8 cellular contexts compared by ENCODE assay signal in the genomic region with DNA sequence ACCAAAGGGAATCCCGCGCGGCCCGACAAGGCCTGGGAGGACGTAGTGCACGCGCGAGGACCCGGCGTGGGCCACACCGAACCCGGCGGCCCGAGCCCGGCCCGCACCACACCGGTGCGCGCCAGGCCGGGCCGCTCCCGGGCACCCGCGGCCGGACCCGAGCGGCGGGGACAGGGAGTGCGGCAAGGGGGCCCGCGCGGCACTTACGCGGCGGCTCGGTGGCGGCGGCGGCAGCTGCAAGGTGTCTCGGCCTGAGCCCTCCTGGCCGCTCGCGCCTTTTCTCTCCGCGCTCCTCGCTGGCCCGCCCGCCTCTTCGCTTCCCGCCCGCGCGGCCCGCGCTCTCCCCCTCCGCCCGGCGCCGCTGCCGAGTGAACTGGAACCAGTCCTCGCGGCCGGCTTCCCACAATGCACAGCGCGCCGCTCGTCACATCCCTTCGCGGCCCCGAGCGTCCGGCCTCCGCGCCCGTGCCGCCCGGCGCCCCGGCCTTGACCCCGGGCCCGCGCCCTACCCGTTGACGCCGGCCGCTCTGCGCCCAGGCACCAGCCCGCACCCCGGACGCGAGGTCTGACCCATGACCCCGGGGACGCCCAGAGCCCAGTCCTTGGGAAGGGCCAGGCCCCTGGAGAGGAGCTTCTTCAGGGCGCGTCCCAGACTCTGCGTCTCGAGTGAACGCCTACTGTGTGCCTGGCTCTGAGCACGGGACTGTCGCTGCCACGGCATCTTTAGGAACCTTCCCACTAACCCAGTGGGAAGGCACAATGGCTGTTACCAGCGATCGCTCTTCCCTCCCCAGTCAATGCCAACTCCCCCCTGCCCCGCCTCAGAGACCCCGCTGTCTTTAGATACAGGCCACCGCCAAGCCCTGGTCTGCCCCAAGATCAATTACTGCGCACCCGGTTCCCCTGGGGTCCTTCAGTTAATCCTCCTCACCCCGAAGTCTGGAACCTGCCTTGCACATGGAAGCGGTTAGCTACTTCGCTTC. TPM values are rescaled to one million over a fixed set of nuclear protein-coding genes. Genes with fewer than 3 reads are reported as not detected.
A peak's percentile ranks its signal among the peaks of the same experiment; 100 is the strongest.
DNase-seq lines count a peak whose midpoint lies in the region; ATAC-seq and TF ChIP-seq lines count a peak whose summit lies in the region.

MACROH2A1 (minus strand) TSS at position 377 of the 983 bp plus-strand sequence. CDS start 10,138 bp downstream, outside the sequence.

- H3K4me1 ChIP-seq in BE2C = peaks cover 6% of the 10 kb centered on the region

- no peak for TF ChIP-seq CTCF in BE2C (IDR thresholded peaks at IDR 0.05; ENCODE audit: low read depth, low read length)

- no peaks in the 10 kb centered on the region for H3K9me3 ChIP-seq in BE2C

- H3K36me3 ChIP-seq in BE2C = peaks cover 6% of the 10 kb centered on the region

- H3K27me3 ChIP-seq in BE2C = no peaks in the 10 kb centered on the region

- peak within 1 kb of the TSS; percentile 93 for H3K4me3 ChIP-seq in BE2C (ENCODE audit: low read depth, low read length)

- ATAC-seq in GM19035 (IDR thresholded peaks at IDR 0.05; ENCODE audit: unreplicated experiment) = peak; percentile 88
- peak; percentile 84 for ATAC-seq in HG03280 (IDR thresholded peaks at IDR 0.05; ENCODE audit: unreplicated experiment)

- peak; percentile 93 for DNase-seq in BE2C
- DNase-seq in NCI-H82 treated with DMSO at 0.1 percent for 48 hours (lab: John Stamatoyannopoulos, UW; ENCODE audit: unreplicated experiment) = peak; percentile 28
- DNase-seq in activated CD8-positive, alpha-beta memory T cell treated with anti-CD3 and anti-CD28 coated beads for 1 hour (ENCODE audit: extremely low read depth in 1 of 2, low read depth in 1 of 2) = peak; percentile 38 to 75
- DNase-seq in effector CD8-positive, alpha-beta T cell (lab: John Stamatoyannopoulos, UW) = peak; percentile 59
- DNase-seq in medulla oblongata (ENCODE audit: extremely low spot score) = peak; percentile 88
- peak; percentile 62 for DNase-seq in stimulated activated CD8-positive, alpha-beta memory T cell treated with anti-CD3 and anti-CD28 coated beads, Interleukin-12 subunit alpha, Interleukin-12 subunit beta, amount 100 ng/mL, for 1 hour (ENCODE audit: low read depth)

RNA-seq across cellular contexts. Expression of gene MACROH2A1, which starts in this region (rescaled TPM):
- polyA plus RNA-seq in BE2C (2012; ENCODE audit: insufficient read depth, insufficient read length, low read depth) = 244 TPM

Comparison
In these comparisons a context has a peak if more than half of its experiments do, and no peak if none do; other contexts are left out.
1. Peak in every context shown above with its lines: DNase-seq, ATAC-seq and H3K4me3 ChIP-seq.
2. DNase-seq: peak in every context shown above with its lines; median percentile 93 in BE2C; 88 in medulla oblongata; 62 in stimulated activated CD8-positive, alpha-beta memory T cell treated with anti-CD3 and anti-CD28 coated beads, Interleukin-12 subunit alpha, Interleukin-12 subunit beta, amount 100 ng/mL, for 1 hour; 59 in effector CD8-positive, alpha-beta T cell; 56 in activated CD8-positive, alpha-beta memory T cell treated with anti-CD3 and anti-CD28 coated beads for 1 hour; 28 in NCI-H82 treated with DMSO at 0.1 percent for 48 hours.